8 cellular contexts compared by ENCODE assay signal in genomic region chr14:73239463-73240241, GRCh38. TPM values are rescaled to one million over a fixed set of nuclear protein-coding genes. Genes with fewer than 3 reads are reported as not detected.
DNase-seq lines count a peak whose midpoint lies in the region; ATAC-seq and TF ChIP-seq lines count a peak whose summit lies in the region.

No MANE protein-coding gene starts in this region.

- H3K4me3 ChIP-seq in ovary (peak overlapping the region; percentile 44), BE2C (ENCODE audit: low read depth, low read length) (no peak overlapping the region)

- H3K27ac Mint-ChIP-seq in Calu3 (ENCODE audit: unreplicated experiment): no peak overlapping the region

- H3K4me3 Mint-ChIP-seq in Calu3 (ENCODE audit: low read depth, unreplicated experiment): peak overlapping the region; percentile 45

- peaks cover 36% of the 10 kb centered on the region for H3K4me1 Mint-ChIP-seq in Calu3 (ENCODE audit: low read depth, unreplicated experiment)

- no peak for ATAC-seq in GM21786 (IDR thresholded peaks at IDR 0.05; ENCODE audit: unreplicated experiment)
- ATAC-seq in GM19463 (IDR thresholded peaks at IDR 0.05; ENCODE audit: unreplicated experiment): no peak

- TF ChIP-seq CTCF in Calu3 (IDR thresholded peaks at IDR 0.05; ENCODE audit: unreplicated experiment): no peak
- TF ChIP-seq CTCF in VCaP (conservative IDR thresholded peaks at IDR 0.05): 0 out of 2 replicates have a peak, but pooled peaks have one; percentile 5
- TF ChIP-seq CTCF in ovary (IDR thresholded peaks at IDR 0.05): no peak
- no peak for TF ChIP-seq CTCF in BE2C (IDR thresholded peaks at IDR 0.05; ENCODE audit: low read depth, low read length)

- 7 to 9% (median 8%) methylated on average over 40 to 47 of the region's 47 CpGs for WGBS in ovary, 3 donors

- BruUV-seq in Calu3 (replicated peaks; lab: Mats Ljungman, UMichigan): no TSS peak

- no peaks in the 10 kb centered on the region for H3K9me3 ChIP-seq in ovary
- H3K9me3 ChIP-seq in BE2C: no peaks in the 10 kb centered on the region

- peaks cover 30% of the 10 kb centered on the region for H3K4me1 ChIP-seq in ovary (ENCODE audit: insufficient read depth)
- no peaks in the 10 kb centered on the region for H3K4me1 ChIP-seq in BE2C

- DNase-seq in Calu3 (no peak), globus pallidus (ENCODE audit: low spot score) (peak; percentile 53), ovary (peak; percentile 67 to 83 (median 75)), NCI-H2029 treated with DMSO at 0.1 percent for 48 hours (lab: John Stamatoyannopoulos, UW) (no peak), BE2C (no peak)

- no peaks in the 10 kb centered on the region for H3K36me3 Mint-ChIP-seq in Calu3 (ENCODE audit: insufficient read depth, unreplicated experiment)

- H3K36me3 ChIP-seq in ovary (no peaks in the 10 kb centered on the region), BE2C (no peaks in the 10 kb centered on the region)

- H3K27ac ChIP-seq in VCaP (no peak overlapping the region), ovary (peak overlapping the region in 1 of 2 donors; percentile 50)

- peaks cover 85% of the 10 kb centered on the region for H3K27me3 Mint-ChIP-seq in Calu3 (ENCODE audit: unreplicated experiment)

- TF ChIP-seq EP300 in ovary (IDR thresholded peaks at IDR 0.05): no peak

- no peaks in the 10 kb centered on the region for H3K27me3 ChIP-seq in ovary
- peaks cover 41% of the 10 kb centered on the region for H3K27me3 ChIP-seq in BE2C

- no peak for TF ChIP-seq POLR2A in ovary (IDR thresholded peaks at IDR 0.05)

- CTCF ChIA-PET in Calu3 (lab: Charles Lee): interaction anchor here (1.6 kb wide), 1 partner anchor 8 kb away, joined by 3 read pairs; no protein-coding TSS in a partner anchor

- intact Hi-C loops in Calu3 (cut with micrococcal nuclease; ENCODE audit: unreplicated experiment) (no loop called here), ovary (cut with DNase I) (loop anchor here in 1 of 4 donors (10.0 kb wide), 1 partner anchor 55 kb away; no protein-coding TSS in a partner anchor)

- H3K9me3 Mint-ChIP-seq in Calu3 (ENCODE audit: low read depth, unreplicated experiment): no peaks in the 10 kb centered on the region

RNA-seq across cellular contexts. Expression of gene PAPLN, which starts 2.3 kb away (rescaled TPM):
- 0.17 and 0.59 TPM in 2 replicates for total RNA-seq in Calu3 (2022)
- total RNA-seq in ovary: 10 to 100 TPM in 6 of 7 donors, 1 to 10 TPM in 1; 4.6 to 35.4 (median 19.6) TPM
- polyA plus RNA-seq in ovary: 10 to 100 TPM in 1 of 2 donors, 1 to 10 TPM in 1; 9.3 to 18.3 TPM
- polyA plus RNA-seq in BE2C (2012; ENCODE audit: insufficient read depth, insufficient read length, low read depth): 2.9 TPM

Comparison
In these comparisons a context has a peak if more than half of its experiments do, and no peak if none do; other contexts are left out.
1. DNase-seq: peak in globus pallidus (single experiment) and ovary (5 of 5); none in Calu3 (single experiment), NCI-H2029 treated with DMSO at 0.1 percent for 48 hours (single experiment) and BE2C (single experiment).